ENCODE assay signal across 15 cellular contexts in the genomic region with DNA sequence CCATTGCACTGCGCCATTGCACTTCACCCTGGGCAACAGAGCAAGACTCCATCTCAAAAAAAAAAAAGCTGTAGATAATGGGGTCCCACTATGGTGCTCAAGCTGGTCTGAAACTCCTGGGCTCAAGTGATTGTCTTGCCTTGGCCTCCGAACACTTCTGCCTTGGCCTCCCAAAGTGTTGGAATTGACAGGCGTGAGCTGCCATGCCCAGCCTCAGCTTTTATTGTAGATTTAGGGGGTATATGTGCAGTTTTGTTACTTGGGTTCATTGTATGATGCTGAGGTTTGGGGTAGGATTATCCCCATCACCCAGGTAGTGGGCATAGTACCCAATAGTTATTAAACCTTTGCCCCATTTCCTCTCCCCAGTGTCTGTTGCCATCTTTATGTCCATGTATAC. TPM values are rescaled to one million over a fixed set of nuclear protein-coding genes. Genes with fewer than 3 reads are reported as not detected.
DNase-seq lines count a peak whose midpoint lies in the region; ATAC-seq, FAIRE-seq and TF ChIP-seq lines count a peak whose summit lies in the region.
"Had no signal": no experiment of that assay in that cellular context is flagged by ENCODE, and none has a peak within 500 bp of the region (broad histone marks: within the 10 kb centered on the region; RNA-seq: fewer than 3 reads in every experiment).

No MANE protein-coding gene starts in this region.

- peak overlapping the region; percentile 86 to 99 (median 96) for H3K4me2 ChIP-seq in BLaER1 treated with 17β-estradiol and CSF1 and Interleukin-3, amounts not matched to agents 10 nM and 100 nM

- peak; percentile 19 for TF ChIP-seq POLR2A in GM18951 (IDR thresholded peaks at IDR 0.05; ENCODE audit: extremely low read depth, insufficient read depth, insufficient read length)

- H3K27ac ChIP-seq in BLaER1 treated with 17β-estradiol and CSF1 and Interleukin-3, amounts not matched to agents 10 nM and 100 nM: peak overlapping the region in 1 of 11 experiments; percentile 19; a peak in 1 of 22 replicates
- H3K27ac ChIP-seq in kidney (ENCODE audit: low read depth in 2 of 2, low read length in 2 of 2): no peak overlapping the region

- peak overlapping the region; percentile 46 for H3K4me3 Mint-ChIP-seq in activated CD4-positive, alpha-beta memory T cell treated with anti-CD3 and anti-CD28 coated beads, Interleukin-2, amount 10 ng/mL, durations not matched to agents 7 days and 5 days
- no peak overlapping the region for H3K4me3 Mint-ChIP-seq in mesothelial cell of epicardium
- H3K4me3 Mint-ChIP-seq in effector memory CD8-positive, alpha-beta T cell: peak overlapping the region in 1 of 2 donors; percentile 93

- H3K9ac ChIP-seq in BLaER1 treated with 17β-estradiol and CSF1 and Interleukin-3, amounts not matched to agents 10 nM and 100 nM: peak overlapping the region in 10 of 11 experiments; percentile 86 to 99 (median 94); a peak in 17 of 22 replicates
- H3K9ac ChIP-seq in kidney (ENCODE audit: low read length in 2 of 2): no peak overlapping the region

- peaks cover 68% of the 10 kb centered on the region for H3K36me3 Mint-ChIP-seq in activated CD4-positive, alpha-beta memory T cell treated with anti-CD3 and anti-CD28 coated beads, Interleukin-2, amount 10 ng/mL, durations not matched to agents 7 days and 5 days (ENCODE audit: low read depth)
- H3K36me3 Mint-ChIP-seq in mesothelial cell of epicardium: peaks cover 31% of the 10 kb centered on the region
- H3K36me3 Mint-ChIP-seq in effector memory CD8-positive, alpha-beta T cell (ENCODE audit: insufficient read depth): peaks cover 79% of the 10 kb centered on the region

- TF ChIP-seq CTCF in mesothelial cell of epicardium (IDR thresholded peaks at IDR 0.05; ENCODE audit: unreplicated experiment) (no peak), kidney (IDR thresholded peaks at IDR 0.05; ENCODE audit: borderline replicate concordance, extremely low read depth, insufficient read depth) (no peak)

- DNase-seq in activated CD4-positive, alpha-beta memory T cell treated with anti-CD3 and anti-CD28 coated beads, Interleukin-2, amount 10 ng/mL, durations not matched to agents 7 days and 5 days: no peak
- no peak for DNase-seq in mesothelial cell of epicardium (ENCODE audit: low spot score in 2 of 2, unreplicated experiment in 2 of 2)
- DNase-seq in kidney: no peak
- no peak for DNase-seq in NCI-H2029 (lab: John Stamatoyannopoulos, UW)
- DNase-seq in NCI-H2196 treated with DMSO at 0.1 percent for 48 hours (lab: John Stamatoyannopoulos, UW; ENCODE audit: unreplicated experiment): no peak
- no peak for DNase-seq in effector memory CD8-positive, alpha-beta T cell
- DNase-seq: activated CD8-positive, alpha-beta memory T cell treated with anti-CD3 and anti-CD28 coated beads for 24 hours; DMS 273 treated with DMSO at 0.1 percent for 48 hours; KBM-7; nucleus accumbens; SHP77 treated with DMSO at 0.1 percent for 48 hours; stimulated activated CD4-positive, alpha-beta T cell treated with anti-CD3 and anti-CD28 coated beads, Interleukin-2, amount 100 ng/mL, for 24 hours had no signal

- H3K36me3 ChIP-seq in BLaER1 treated with 17β-estradiol and CSF1 and Interleukin-3, amounts not matched to agents 10 nM and 100 nM: peaks cover 51 to 67% (median 60%) of the 10 kb centered on the region in 11 experiments
- peaks cover 16% of the 10 kb centered on the region in 2 donors for H3K36me3 ChIP-seq in kidney (ENCODE audit: control insufficient read depth in 1 of 2, insufficient read depth in 2 of 2, low read length in 2 of 2)

- H3K4me3 ChIP-seq in BLaER1 treated with 17β-estradiol and CSF1 and Interleukin-3, amounts not matched to agents 10 nM and 100 nM: peak overlapping the region in 9 of 10 experiments; percentile 77 to 96 (median 90); a peak in 17 of 20 replicates
- H3K4me3 ChIP-seq in kidney (ENCODE audit: low read length in 2 of 2): no peak overlapping the region

- no peaks in the 10 kb centered on the region for H3K9me3 Mint-ChIP-seq in activated CD4-positive, alpha-beta memory T cell treated with anti-CD3 and anti-CD28 coated beads, Interleukin-2, amount 10 ng/mL, durations not matched to agents 7 days and 5 days
- H3K9me3 Mint-ChIP-seq in mesothelial cell of epicardium: no peaks in the 10 kb centered on the region
- H3K9me3 Mint-ChIP-seq in effector memory CD8-positive, alpha-beta T cell: no peaks in the 10 kb centered on the region

- peaks cover 59 to 82% (median 72%) of the 10 kb centered on the region in 11 experiments for H4K20me1 ChIP-seq in BLaER1 treated with 17β-estradiol and CSF1 and Interleukin-3, amounts not matched to agents 10 nM and 100 nM

- POLR2A ChIA-PET in activated CD4-positive, alpha-beta memory T cell treated with anti-CD3 and anti-CD28 coated beads, Interleukin-2, amount 10 ng/mL, durations not matched to agents 7 days and 5 days (lab: Charles Lee): interaction anchor here (0.6 to 3.0 kb wide), 8 partner anchors 9 to 971 kb away, joined by 3 to 11 read pairs (median 3); partner anchors contain the start of genes HSPA1B, LSM2 and NEU1

- no peak for ATAC-seq in effector memory CD8-positive, alpha-beta T cell (replicated peaks)
- ATAC-seq: esophagus mucosa had no signal

- CTCF ChIA-PET in activated CD4-positive, alpha-beta memory T cell treated with anti-CD3 and anti-CD28 coated beads, Interleukin-2, amount 10 ng/mL, durations not matched to agents 7 days and 5 days (lab: Charles Lee): interaction anchor here (1.2 to 1.4 kb wide), 4 partner anchors 11 to 185 kb away, joined by 3 to 5 read pairs (median 4); partner anchors contain the start of gene HSPA1B

- in situ Hi-C loops in GM18951 (cut with MboI; ENCODE audit: low sequenced_read_pairs, unreplicated experiment): no loop called here

- peaks cover 42% of the 10 kb centered on the region for H3K4me1 Mint-ChIP-seq in activated CD4-positive, alpha-beta memory T cell treated with anti-CD3 and anti-CD28 coated beads, Interleukin-2, amount 10 ng/mL, durations not matched to agents 7 days and 5 days
- peaks cover 27% of the 10 kb centered on the region for H3K4me1 Mint-ChIP-seq in mesothelial cell of epicardium
- peaks cover 26 to 29% of the 10 kb centered on the region in 2 donors for H3K4me1 Mint-ChIP-seq in effector memory CD8-positive, alpha-beta T cell (ENCODE audit: low read depth in 2 of 2)

- peak overlapping the region; percentile 45 for H3K27ac Mint-ChIP-seq in activated CD4-positive, alpha-beta memory T cell treated with anti-CD3 and anti-CD28 coated beads, Interleukin-2, amount 10 ng/mL, durations not matched to agents 7 days and 5 days
- H3K27ac Mint-ChIP-seq in mesothelial cell of epicardium: peak overlapping the region; percentile 15
- H3K27ac Mint-ChIP-seq in effector memory CD8-positive, alpha-beta T cell: peak overlapping the region in 1 of 2 donors; percentile 99

- H3K4me1 ChIP-seq in BLaER1 treated with 17β-estradiol and CSF1 and Interleukin-3, amounts not matched to agents 10 nM and 100 nM: peaks cover 30 to 38% (median 33%) of the 10 kb centered on the region in 10 experiments
- H3K4me1 ChIP-seq in kidney (ENCODE audit: control insufficient read depth in 1 of 2, insufficient read depth in 1 of 2, low read depth in 1 of 2, low read length in 2 of 2): peaks cover 17 to 21% of the 10 kb centered on the region in 2 donors

- intact Hi-C loops in kidney (cut with DNase I): no loop called here

- H3K9me3 ChIP-seq in BLaER1 treated with 17β-estradiol and CSF1 and Interleukin-3, amounts not matched to agents 10 nM and 100 nM (replicated peaks in 1 of 11): no peaks in the 10 kb centered on the region; a peak in 1 of 22 replicates
- no peaks in the 10 kb centered on the region for H3K9me3 ChIP-seq in kidney (ENCODE audit: control insufficient read depth in 1 of 2, low read length in 2 of 2)

- H3K27me3 ChIP-seq in BLaER1 treated with 17β-estradiol and CSF1 and Interleukin-3, amounts not matched to agents 10 nM and 100 nM: no peaks in the 10 kb centered on the region

- no peaks in the 10 kb centered on the region for H3K27me3 Mint-ChIP-seq in activated CD4-positive, alpha-beta memory T cell treated with anti-CD3 and anti-CD28 coated beads, Interleukin-2, amount 10 ng/mL, durations not matched to agents 7 days and 5 days
- no peaks in the 10 kb centered on the region for H3K27me3 Mint-ChIP-seq in mesothelial cell of epicardium (ENCODE audit: low read depth)
- H3K27me3 Mint-ChIP-seq in effector memory CD8-positive, alpha-beta T cell: no peaks in the 10 kb centered on the region

- FAIRE-seq in kidney (lab: Jason Lieb, UNC): no peak

RNA-seq across cellular contexts. Expression of gene HSPA1B, which starts 11.4 kb away (rescaled TPM):
- total RNA-seq in activated CD4-positive, alpha-beta memory T cell treated with anti-CD3 and anti-CD28 coated beads, Interleukin-2, amount 10 ng/mL, durations not matched to agents 7 days and 5 days: 10 to 100 TPM; 60.6 to 62.6 TPM
- total RNA-seq in mesothelial cell of epicardium: 105 to 109 TPM (median 108 TPM) in 3 replicates
- 142 TPM for total RNA-seq in kidney
- 175 TPM for polyA plus RNA-seq in kidney (ENCODE audit: insufficient read depth, low read depth, low replicate concordance)

RNA-seq across cellular contexts. Expression of gene HSPA1A, which starts 23.6 kb away (rescaled TPM):
- 100 to 1,000 TPM; 147 to 151 TPM for total RNA-seq in activated CD4-positive, alpha-beta memory T cell treated with anti-CD3 and anti-CD28 coated beads, Interleukin-2, amount 10 ng/mL, durations not matched to agents 7 days and 5 days
- 61.3 to 70.1 TPM (median 61.7 TPM) in 3 replicates for total RNA-seq in mesothelial cell of epicardium
- total RNA-seq in kidney: 133 TPM
- polyA plus RNA-seq in kidney (ENCODE audit: insufficient read depth, low read depth, low replicate concordance): 209 TPM

RNA-seq across cellular contexts. Expression of gene NEU1, which starts 23.7 kb away (rescaled TPM):
- total RNA-seq in activated CD4-positive, alpha-beta memory T cell treated with anti-CD3 and anti-CD28 coated beads, Interleukin-2, amount 10 ng/mL, durations not matched to agents 7 days and 5 days: 10 to 100 TPM; 29.2 to 29.6 TPM
- 23.2 to 24.7 TPM (median 24.4 TPM) in 3 replicates for total RNA-seq in mesothelial cell of epicardium
- total RNA-seq in kidney: 66.9 TPM
- polyA plus RNA-seq in kidney (ENCODE audit: insufficient read depth, low read depth, low replicate concordance): 131 TPM

RNA-seq across cellular contexts. Expression of gene HSPA1L, which starts 23.9 kb away (rescaled TPM):
- total RNA-seq in activated CD4-positive, alpha-beta memory T cell treated with anti-CD3 and anti-CD28 coated beads, Interleukin-2, amount 10 ng/mL, durations not matched to agents 7 days and 5 days: 1 to 10 TPM; 2.8 to 3.0 TPM
- total RNA-seq in mesothelial cell of epicardium (1.7 to 2.2 TPM (median 2.1 TPM) in 3 replicates), kidney (1.7 TPM)
- polyA plus RNA-seq in kidney (ENCODE audit: insufficient read depth, low read depth, low replicate concordance): 2.3 TPM

RNA-seq across cellular contexts. Expression of gene LSM2, which starts 32.2 kb away (rescaled TPM):
- total RNA-seq in activated CD4-positive, alpha-beta memory T cell treated with anti-CD3 and anti-CD28 coated beads, Interleukin-2, amount 10 ng/mL, durations not matched to agents 7 days and 5 days: 100 to 1,000 TPM; 100 to 108 TPM
- 55.8 to 58.2 TPM (median 57.0 TPM) in 3 replicates for total RNA-seq in mesothelial cell of epicardium
- 41.6 TPM for total RNA-seq in kidney
- 70.6 TPM for polyA plus RNA-seq in kidney (ENCODE audit: insufficient read depth, low read depth, low replicate concordance)

Comparison
In these comparisons a context has a peak if more than half of its experiments do, and no peak if none do; other contexts are left out.
1. H3K4me3 ChIP-seq: peak in BLaER1 treated with 17β-estradiol and CSF1 and Interleukin-3, amounts not matched to agents 10 nM and 100 nM (9 of 10); none in kidney (0 of 2).
2. H3K9ac ChIP-seq: peak in BLaER1 treated with 17β-estradiol and CSF1 and Interleukin-3, amounts not matched to agents 10 nM and 100 nM (10 of 11); none in kidney (0 of 2).